Comparison of ENCODE assay signal across 7 cellular contexts in genomic region chrX:149312097-149312496, GRCh38.
"Had no signal": no experiment of that assay in that cellular context is flagged by ENCODE, and none has a peak within 500 bp of the region (broad histone marks: within the 10 kb centered on the region; RNA-seq: fewer than 3 reads in every experiment).

No MANE protein-coding gene starts in this region.

- DNase-seq: GDM1, GF-D8 had no signal

- FAIRE-seq: G401.6, GM12878, GM12891, GM18507, GM19239 had no signal

- H3K4me3 ChIP-seq: GM12878 had no signal

- ATAC-seq: GM12878 had no signal
